Comparison of ENCODE assay signal across 25 cellular contexts in genomic region chr7:157916946-157917670, GRCh38.
"Had no signal": no experiment of that assay in that cellular context is flagged by ENCODE, and none has a peak within 500 bp of the region (broad histone marks: within the 10 kb centered on the region; RNA-seq: fewer than 3 reads in every experiment).

No MANE protein-coding gene starts in this region.

- H3K27ac ChIP-seq: epithelial cell of prostate, gastrocnemius medialis, hepatocyte, lower lobe of right lung, neutrophil, pancreas, right lobe of liver, transverse colon, upper lobe of right lung, uterus had no signal

- H3K27me3 Mint-ChIP-seq: progenitor cell of endocrine pancreas had no signal

- H3K4me1 Mint-ChIP-seq: naive B cell; nephron; stimulated activated naive B cell treated with anti-CD40 and anti-IgM and Interleukin-4, amounts not matched to agents 10 μg/mL and 1 μg/mL and 100 μg/mL, for 72 hours had no signal

- H3K36me3 ChIP-seq: gastrocnemius medialis, lower lobe of right lung, neutrophil, pancreas, right lobe of liver, transverse colon, upper lobe of right lung, uterus had no signal

- H3K36me3 Mint-ChIP-seq: naive B cell had no signal

- H3K9me3 ChIP-seq: gastrocnemius medialis, neutrophil, pancreas had no signal

- H3K4me3 Mint-ChIP-seq: effector memory CD8-positive, alpha-beta T cell; naive B cell; nephron; stimulated activated naive B cell treated with anti-CD40 and anti-IgM and Interleukin-4, amounts not matched to agents 10 μg/mL and 1 μg/mL and 100 μg/mL, for 72 hours; stimulated activated naive CD8-positive, alpha-beta T cell treated with anti-CD3 and anti-CD28 coated beads, Interleukin-15, Interleukin-2, amounts not matched to agents 100 ng/mL and 50 ng/mL, for 24 hours had no signal

- H3K27me3 ChIP-seq: hepatocyte, neutrophil, pancreas, right lobe of liver, transverse colon, upper lobe of right lung, uterus had no signal

- H3K79me2 ChIP-seq: hepatocyte had no signal

- H3K9me3 Mint-ChIP-seq: effector memory CD8-positive, alpha-beta T cell had no signal

- H2AFZ ChIP-seq: hepatocyte had no signal

- DNase-seq: cerebellar nuclear complex; cortex of kidney; effector memory CD8-positive, alpha-beta T cell; foreskin fibroblast; gastrocnemius medialis; head of caudate nucleus; left ventricle myocardium superior; lower lobe of right lung; naive B cell; pancreas; right lobe of liver; small intestine; stimulated activated CD4-positive, alpha-beta T cell treated with anti-CD3 and anti-CD28 coated beads, Interleukin-15, amount 100 ng/mL, for 24 hours; stimulated activated CD4-positive, alpha-beta T cell treated with anti-CD3 and anti-CD28 coated beads, Interleukin-2, amount 100 ng/mL, for 48 hours; stimulated activated naive B cell treated with anti-CD40 and anti-IgM and Interleukin-4, amounts not matched to agents 10 μg/mL and 1 μg/mL and 100 μg/mL, for 72 hours; transverse colon; upper lobe of right lung; uterus had no signal

- H3K4me2 ChIP-seq: hepatocyte had no signal

- H3K4me3 ChIP-seq: gastrocnemius medialis, hepatocyte, lower lobe of right lung, pancreas, right lobe of liver, transverse colon, upper lobe of right lung, uterus had no signal

- ATAC-seq: effector memory CD8-positive, alpha-beta T cell; esophagus mucosa; gastrocnemius medialis; left ventricle myocardium superior; lower lobe of right lung; pancreas; right lobe of liver; stimulated activated naive B cell treated with anti-CD40 and anti-IgM and Interleukin-4, amounts not matched to agents 10 μg/mL and 1 μg/mL and 100 μg/mL, for 72 hours; upper lobe of right lung had no signal

- H3K4me1 ChIP-seq: gastrocnemius medialis, lower lobe of right lung, pancreas, right lobe of liver, transverse colon, upper lobe of right lung, uterus had no signal

- H3K27ac Mint-ChIP-seq: effector memory CD8-positive, alpha-beta T cell; naive B cell; nephron; progenitor cell of endocrine pancreas; stimulated activated naive B cell treated with anti-CD40 and anti-IgM and Interleukin-4, amounts not matched to agents 10 μg/mL and 1 μg/mL and 100 μg/mL, for 72 hours; stimulated activated naive CD8-positive, alpha-beta T cell treated with anti-CD3 and anti-CD28 coated beads, Interleukin-15, Interleukin-2, amounts not matched to agents 100 ng/mL and 50 ng/mL, for 24 hours had no signal
